17 cellular contexts compared by ENCODE assay signal in the genomic region with DNA sequence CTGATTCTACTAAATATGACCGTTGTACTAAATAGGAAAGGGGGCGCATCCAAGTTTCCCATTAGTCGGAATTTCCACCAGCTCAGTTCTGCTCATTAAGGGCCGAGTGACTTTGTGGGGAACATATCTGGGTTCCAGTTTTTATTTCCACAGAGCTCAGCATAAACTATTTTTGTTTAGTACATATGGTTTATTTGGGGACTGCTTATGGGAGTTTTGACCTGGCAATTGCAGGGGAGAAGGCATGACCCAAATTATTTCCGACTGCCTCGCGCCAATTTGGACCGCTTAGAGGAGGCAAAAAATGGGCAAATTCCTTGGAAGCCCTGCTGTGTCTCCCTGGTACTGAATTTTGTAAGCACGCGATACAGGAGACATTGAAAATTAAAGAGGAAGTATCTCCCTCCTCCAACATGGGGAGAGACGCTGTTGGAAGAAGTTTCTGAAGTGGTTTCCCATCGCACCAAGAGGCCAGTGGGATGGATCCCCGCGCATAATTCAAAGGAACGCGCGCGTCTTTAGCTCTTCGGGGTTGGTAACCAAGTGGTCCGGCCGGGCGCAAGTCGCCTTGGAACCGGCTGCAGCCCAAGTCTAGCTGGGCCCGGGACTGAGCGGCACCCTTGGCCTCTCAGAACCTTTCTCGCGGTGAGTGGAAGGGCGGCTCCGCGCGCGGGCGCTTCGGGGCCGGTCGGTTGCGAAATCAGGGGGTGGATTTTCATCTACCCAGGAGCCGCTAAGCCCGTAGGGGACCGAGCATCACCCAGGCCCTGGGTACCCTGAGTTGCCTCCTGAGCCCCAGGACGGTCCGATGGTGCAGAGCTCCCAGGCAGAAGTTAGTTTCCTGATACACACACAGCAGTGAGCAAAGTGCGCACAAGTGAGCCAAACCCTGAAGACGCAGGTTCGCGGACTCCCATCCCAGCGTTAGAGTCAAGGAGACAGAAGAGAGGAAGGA. TPM values are rescaled to one million over a fixed set of nuclear protein-coding genes. Genes with fewer than 3 reads are reported as not detected.
A peak's percentile ranks its signal among the peaks of the same experiment; 100 is the strongest.
DNase-seq lines count a peak whose midpoint lies in the region; ATAC-seq and TF ChIP-seq lines count a peak whose summit lies in the region.
"Had no signal": no experiment of that assay in that cellular context is flagged by ENCODE, and none has a peak within 500 bp of the region (broad histone marks: within the 10 kb centered on the region; RNA-seq: fewer than 3 reads in every experiment).

No MANE protein-coding gene starts in this region.

- POLR2A ChIA-PET in activated CD4-positive, alpha-beta memory T cell treated with anti-CD3 and anti-CD28 coated beads, Interleukin-2, amount 10 ng/mL, durations not matched to agents 7 days and 5 days (lab: Charles Lee): no interaction called here
- POLR2A ChIA-PET in activated CD4-positive, alpha-beta memory T cell treated with anti-CD3 and anti-CD28 coated beads for 36 hours (lab: Charles Lee): no interaction called here

- intact Hi-C loops in activated CD4-positive, alpha-beta memory T cell treated with anti-CD3 and anti-CD28 coated beads for 36 hours (cut with micrococcal nuclease): loop anchor here (1.0 to 10.0 kb wide), 7 partner anchors 10 to 1145 kb away; partner anchors contain the start of gene XRN2

- TF ChIP-seq CTCF in GM23338 (conservative IDR thresholded peaks at IDR 0.05; ENCODE audit: low read depth in 2 of 2) (no peak), neural progenitor cell (IDR thresholded peaks at IDR 0.05) (no peak)

- H3K4me1 Mint-ChIP-seq in activated CD4-positive, alpha-beta memory T cell treated with anti-CD3 and anti-CD28 coated beads, Interleukin-2, amount 10 ng/mL, durations not matched to agents 7 days and 5 days: peaks cover 48% of the 10 kb centered on the region
- peaks cover 46% of the 10 kb centered on the region for H3K4me1 Mint-ChIP-seq in activated CD4-positive, alpha-beta memory T cell treated with anti-CD3 and anti-CD28 coated beads for 36 hours (ENCODE audit: low read depth)
- H3K4me1 Mint-ChIP-seq in GM23338: peaks cover 49% of the 10 kb centered on the region
- H3K4me1 Mint-ChIP-seq in neural progenitor cell: peaks cover 16% of the 10 kb centered on the region

- H3K79me2 ChIP-seq in GM23338 (replicated peaks; ENCODE audit: insufficient read depth): no peaks in the 10 kb centered on the region
- no peaks in the 10 kb centered on the region for H3K79me2 ChIP-seq in neural progenitor cell (ENCODE audit: low read depth)

- no peak for DNase-seq in activated CD4-positive, alpha-beta memory T cell treated with anti-CD3 and anti-CD28 coated beads, Interleukin-2, amount 10 ng/mL, durations not matched to agents 7 days and 5 days
- no peak for DNase-seq in activated CD4-positive, alpha-beta memory T cell treated with anti-CD3 and anti-CD28 coated beads for 36 hours
- DNase-seq in GM23338 (ENCODE audit: low spot score): peak; percentile 31
- peak; percentile 36 for DNase-seq in neural progenitor cell (ENCODE audit: low spot score)
- DNase-seq in central memory CD4-positive, alpha-beta T cell: no peak
- no peak for DNase-seq in GOT3 (lab: John Stamatoyannopoulos, UW)
- no peak for DNase-seq in GM03348 (ENCODE audit: low spot score)
- DNase-seq: activated CD8-positive, alpha-beta memory T cell treated with anti-CD3 and anti-CD28 coated beads for 24 hours; activated gamma-delta T cell; effector CD4-positive, alpha-beta T cell; left ventricle myocardium superior; NCI-H187 treated with DMSO at 0.1 percent for 48 hours; SHP77 treated with DMSO at 0.1 percent for 48 hours had no signal

- no peak overlapping the region for H2AFZ ChIP-seq in GM23338
- H2AFZ ChIP-seq in neural progenitor cell (replicated peaks): no peak overlapping the region

- no peaks in the 10 kb centered on the region for H3K9me2 ChIP-seq in GM23338 (ENCODE audit: insufficient read depth)

- H3K27ac ChIP-seq in GM23338 (ENCODE audit: low read depth) (no peak overlapping the region), cingulate gyrus (ENCODE audit: low read depth, low read length) (peak overlapping the region; percentile 83), neural progenitor cell (no peak overlapping the region)
- H3K27ac ChIP-seq: breast epithelium had no signal

- no peak overlapping the region for H3K9ac ChIP-seq in neural progenitor cell

- ATAC-seq in GM23338: no peak
- ATAC-seq: left ventricle myocardium superior had no signal

- peak overlapping the region; percentile 11 for H3K27ac Mint-ChIP-seq in activated CD4-positive, alpha-beta memory T cell treated with anti-CD3 and anti-CD28 coated beads, Interleukin-2, amount 10 ng/mL, durations not matched to agents 7 days and 5 days
- no peak overlapping the region for H3K27ac Mint-ChIP-seq in activated CD4-positive, alpha-beta memory T cell treated with anti-CD3 and anti-CD28 coated beads for 36 hours
- H3K27ac Mint-ChIP-seq in GM23338 (no peak overlapping the region), neural progenitor cell (no peak overlapping the region)

- peaks cover 70% of the 10 kb centered on the region for H3K27me3 Mint-ChIP-seq in activated CD4-positive, alpha-beta memory T cell treated with anti-CD3 and anti-CD28 coated beads, Interleukin-2, amount 10 ng/mL, durations not matched to agents 7 days and 5 days
- peaks cover 65% of the 10 kb centered on the region for H3K27me3 Mint-ChIP-seq in activated CD4-positive, alpha-beta memory T cell treated with anti-CD3 and anti-CD28 coated beads for 36 hours
- H3K27me3 Mint-ChIP-seq in GM23338 (ENCODE audit: insufficient read depth, low read depth, poor library complexity) (peaks cover 78% of the 10 kb centered on the region), neural progenitor cell (ENCODE audit: insufficient read depth, low read depth) (peaks cover 72% of the 10 kb centered on the region)

- H4K20me1 ChIP-seq in GM23338 (replicated peaks; ENCODE audit: insufficient read depth) (peaks cover 13% of the 10 kb centered on the region), neural progenitor cell (ENCODE audit: low read depth) (peaks cover 66% of the 10 kb centered on the region)

- H3K4me1 ChIP-seq in GM23338 (ENCODE audit: insufficient read depth): peaks cover 47% of the 10 kb centered on the region
- peaks cover 21% of the 10 kb centered on the region for H3K4me1 ChIP-seq in neural progenitor cell

- no peaks in the 10 kb centered on the region for H3K9me3 ChIP-seq in neural progenitor cell (ENCODE audit: low read depth)
- H3K9me3 ChIP-seq: breast epithelium had no signal

- CTCF ChIA-PET in activated CD4-positive, alpha-beta memory T cell treated with anti-CD3 and anti-CD28 coated beads, Interleukin-2, amount 10 ng/mL, durations not matched to agents 7 days and 5 days (lab: Charles Lee): interaction anchor here (1.1 to 7.3 kb wide), 3 partner anchors 11 to 269 kb away, joined by 3 to 209 read pairs (median 4); no protein-coding TSS in a partner anchor
- CTCF ChIA-PET in activated CD4-positive, alpha-beta memory T cell treated with anti-CD3 and anti-CD28 coated beads for 36 hours (lab: Charles Lee): interaction anchor here (0.7 to 9.1 kb wide), 9 partner anchors 8 to 406 kb away, joined by 3 to 319 read pairs (median 4); no protein-coding TSS in a partner anchor

- peak overlapping the region; percentile 94 for H3K4me2 ChIP-seq in GM23338
- no peak overlapping the region for H3K4me2 ChIP-seq in neural progenitor cell

- H3F3A ChIP-seq in GM23338 (replicated peaks; ENCODE audit: low read depth) (peaks cover 28% of the 10 kb centered on the region), neural progenitor cell (ENCODE audit: low read depth) (peaks cover 14% of the 10 kb centered on the region)

- peaks cover 10% of the 10 kb centered on the region for H3K36me3 Mint-ChIP-seq in activated CD4-positive, alpha-beta memory T cell treated with anti-CD3 and anti-CD28 coated beads, Interleukin-2, amount 10 ng/mL, durations not matched to agents 7 days and 5 days (ENCODE audit: low read depth)
- no peaks in the 10 kb centered on the region for H3K36me3 Mint-ChIP-seq in activated CD4-positive, alpha-beta memory T cell treated with anti-CD3 and anti-CD28 coated beads for 36 hours
- H3K36me3 Mint-ChIP-seq in GM23338 (ENCODE audit: low read depth) (peaks cover 3% of the 10 kb centered on the region; the same call in 1 of the 3 replicates), neural progenitor cell (no peaks in the 10 kb centered on the region)

- H3K9me3 Mint-ChIP-seq in activated CD4-positive, alpha-beta memory T cell treated with anti-CD3 and anti-CD28 coated beads, Interleukin-2, amount 10 ng/mL, durations not matched to agents 7 days and 5 days: no peaks in the 10 kb centered on the region
- no peaks in the 10 kb centered on the region for H3K9me3 Mint-ChIP-seq in activated CD4-positive, alpha-beta memory T cell treated with anti-CD3 and anti-CD28 coated beads for 36 hours
- H3K9me3 Mint-ChIP-seq in GM23338: peaks cover 2% of the 10 kb centered on the region
- no peaks in the 10 kb centered on the region for H3K9me3 Mint-ChIP-seq in neural progenitor cell

- H3K27me3 ChIP-seq in GM23338 (ENCODE audit: insufficient read depth) (peaks cover 91% of the 10 kb centered on the region), neural progenitor cell (peaks cover 94% of the 10 kb centered on the region)

- H3K4me3 ChIP-seq in GM23338 (peak overlapping the region; percentile 70), neural progenitor cell (no peak overlapping the region)
- H3K4me3 ChIP-seq: breast epithelium had no signal

- H3K36me3 ChIP-seq in GM23338 (ENCODE audit: insufficient read depth) (no peaks in the 10 kb centered on the region), neural progenitor cell (no peaks in the 10 kb centered on the region)
- H3K36me3 ChIP-seq: breast epithelium had no signal

- no peak overlapping the region for H3K4me3 Mint-ChIP-seq in activated CD4-positive, alpha-beta memory T cell treated with anti-CD3 and anti-CD28 coated beads, Interleukin-2, amount 10 ng/mL, durations not matched to agents 7 days and 5 days
- no peak overlapping the region for H3K4me3 Mint-ChIP-seq in activated CD4-positive, alpha-beta memory T cell treated with anti-CD3 and anti-CD28 coated beads for 36 hours
- peak overlapping the region; percentile 28; the same call in 2 of the 3 replicates for H3K4me3 Mint-ChIP-seq in GM23338
- H3K4me3 Mint-ChIP-seq in neural progenitor cell: peak overlapping the region; percentile 76

TF ChIP-seq in GM23338, 12 proteins besides CTCF, POLR2A, EP300 and RAD21:
- TF ChIP-seq ZNF331 (CRISPR knock-in tag; IDR thresholded peaks at IDR 0.05; ENCODE audit: low read depth): no peak
- TF ChIP-seq EZH2 (IDR thresholded peaks at IDR 0.05; ENCODE audit: low read depth, unreplicated experiment): peak; percentile 98

RNA-seq across cellular contexts. Expression of gene NKX2-2, which starts 6.3 kb away (rescaled TPM):
- not detected for total RNA-seq in activated CD4-positive, alpha-beta memory T cell treated with anti-CD3 and anti-CD28 coated beads, Interleukin-2, amount 10 ng/mL, durations not matched to agents 7 days and 5 days
- not detected for total RNA-seq in activated CD4-positive, alpha-beta memory T cell treated with anti-CD3 and anti-CD28 coated beads for 36 hours
- not detected in 2 replicates for total RNA-seq in GM23338 (2014; rRNA removed; shearing (Covaris generic))
- not detected in 2 replicates for polyA plus RNA-seq in GM23338 (2016; fragmentation: Nextera tagmentation; extraction: Ambion mirVana)
- not detected in 2 replicates for total RNA-seq in neural progenitor cell (ENCODE audit: low replicate concordance)
- total RNA-seq: breast epithelium, left ventricle myocardium superior, NCI-H460, pulmonary artery endothelial cell had no signal

Comparison
In these comparisons a context has a peak if more than half of its experiments do, and no peak if none do; other contexts are left out.
1. DNase-seq: peak in GM23338 (single experiment) and neural progenitor cell (single experiment); none in activated CD4-positive, alpha-beta memory T cell treated with anti-CD3 and anti-CD28 coated beads, Interleukin-2, amount 10 ng/mL, durations not matched to agents 7 days and 5 days (single experiment), activated CD4-positive, alpha-beta memory T cell treated with anti-CD3 and anti-CD28 coated beads for 36 hours (single experiment), central memory CD4-positive, alpha-beta T cell (single experiment), GOT3 (single experiment) and GM03348 (single experiment).
2. H3K4me3 Mint-ChIP-seq: peak in GM23338 (single experiment) and neural progenitor cell (single experiment); none in activated CD4-positive, alpha-beta memory T cell treated with anti-CD3 and anti-CD28 coated beads, Interleukin-2, amount 10 ng/mL, durations not matched to agents 7 days and 5 days (single experiment) and activated CD4-positive, alpha-beta memory T cell treated with anti-CD3 and anti-CD28 coated beads for 36 hours (single experiment).